Comparison of ENCODE assay signal across 1 cellular context in the genomic region with DNA sequence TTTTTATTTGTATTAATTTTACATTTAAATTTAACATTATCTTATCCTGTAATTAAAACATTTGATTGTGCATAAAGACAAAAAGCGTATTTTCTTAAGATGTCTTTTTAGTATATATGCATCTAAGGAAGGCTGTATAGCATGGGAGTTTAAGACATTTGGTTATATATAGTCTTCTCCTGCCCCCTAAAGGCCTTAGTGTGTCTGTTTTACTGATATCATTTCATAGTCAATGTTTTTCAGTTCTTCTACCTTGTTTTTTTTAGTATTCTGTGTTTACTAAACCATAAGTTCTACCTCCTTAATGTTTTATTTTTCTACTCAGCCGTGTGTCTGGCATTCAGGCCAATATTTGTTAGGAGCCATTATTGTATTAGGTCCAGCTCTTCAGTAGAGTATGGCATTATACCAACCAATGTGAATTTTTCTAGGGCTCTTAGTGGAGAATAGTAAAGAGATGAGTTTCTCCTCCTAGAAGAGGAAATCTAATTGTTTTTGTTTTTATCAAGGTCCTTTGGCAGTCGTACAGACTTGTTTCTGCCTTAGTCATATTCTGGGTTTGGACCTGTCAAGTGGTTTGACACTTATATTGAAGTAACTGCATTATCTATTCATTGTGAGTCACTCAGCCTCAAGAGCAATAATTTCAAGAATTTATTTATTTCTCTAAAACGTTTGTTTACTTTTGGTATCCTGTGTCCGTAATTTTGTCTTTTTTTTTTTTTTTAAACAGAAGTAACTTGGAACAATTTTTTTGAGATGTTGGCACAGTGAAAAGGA.
TF ChIP-seq lines count a peak whose summit lies in the region.

No MANE protein-coding gene starts in this region.

TF ChIP-seq in GM23338, 12 proteins besides CTCF, POLR2A, EP300 and RAD21 (continued from another document):
- TF ChIP-seq, protein P1, sequence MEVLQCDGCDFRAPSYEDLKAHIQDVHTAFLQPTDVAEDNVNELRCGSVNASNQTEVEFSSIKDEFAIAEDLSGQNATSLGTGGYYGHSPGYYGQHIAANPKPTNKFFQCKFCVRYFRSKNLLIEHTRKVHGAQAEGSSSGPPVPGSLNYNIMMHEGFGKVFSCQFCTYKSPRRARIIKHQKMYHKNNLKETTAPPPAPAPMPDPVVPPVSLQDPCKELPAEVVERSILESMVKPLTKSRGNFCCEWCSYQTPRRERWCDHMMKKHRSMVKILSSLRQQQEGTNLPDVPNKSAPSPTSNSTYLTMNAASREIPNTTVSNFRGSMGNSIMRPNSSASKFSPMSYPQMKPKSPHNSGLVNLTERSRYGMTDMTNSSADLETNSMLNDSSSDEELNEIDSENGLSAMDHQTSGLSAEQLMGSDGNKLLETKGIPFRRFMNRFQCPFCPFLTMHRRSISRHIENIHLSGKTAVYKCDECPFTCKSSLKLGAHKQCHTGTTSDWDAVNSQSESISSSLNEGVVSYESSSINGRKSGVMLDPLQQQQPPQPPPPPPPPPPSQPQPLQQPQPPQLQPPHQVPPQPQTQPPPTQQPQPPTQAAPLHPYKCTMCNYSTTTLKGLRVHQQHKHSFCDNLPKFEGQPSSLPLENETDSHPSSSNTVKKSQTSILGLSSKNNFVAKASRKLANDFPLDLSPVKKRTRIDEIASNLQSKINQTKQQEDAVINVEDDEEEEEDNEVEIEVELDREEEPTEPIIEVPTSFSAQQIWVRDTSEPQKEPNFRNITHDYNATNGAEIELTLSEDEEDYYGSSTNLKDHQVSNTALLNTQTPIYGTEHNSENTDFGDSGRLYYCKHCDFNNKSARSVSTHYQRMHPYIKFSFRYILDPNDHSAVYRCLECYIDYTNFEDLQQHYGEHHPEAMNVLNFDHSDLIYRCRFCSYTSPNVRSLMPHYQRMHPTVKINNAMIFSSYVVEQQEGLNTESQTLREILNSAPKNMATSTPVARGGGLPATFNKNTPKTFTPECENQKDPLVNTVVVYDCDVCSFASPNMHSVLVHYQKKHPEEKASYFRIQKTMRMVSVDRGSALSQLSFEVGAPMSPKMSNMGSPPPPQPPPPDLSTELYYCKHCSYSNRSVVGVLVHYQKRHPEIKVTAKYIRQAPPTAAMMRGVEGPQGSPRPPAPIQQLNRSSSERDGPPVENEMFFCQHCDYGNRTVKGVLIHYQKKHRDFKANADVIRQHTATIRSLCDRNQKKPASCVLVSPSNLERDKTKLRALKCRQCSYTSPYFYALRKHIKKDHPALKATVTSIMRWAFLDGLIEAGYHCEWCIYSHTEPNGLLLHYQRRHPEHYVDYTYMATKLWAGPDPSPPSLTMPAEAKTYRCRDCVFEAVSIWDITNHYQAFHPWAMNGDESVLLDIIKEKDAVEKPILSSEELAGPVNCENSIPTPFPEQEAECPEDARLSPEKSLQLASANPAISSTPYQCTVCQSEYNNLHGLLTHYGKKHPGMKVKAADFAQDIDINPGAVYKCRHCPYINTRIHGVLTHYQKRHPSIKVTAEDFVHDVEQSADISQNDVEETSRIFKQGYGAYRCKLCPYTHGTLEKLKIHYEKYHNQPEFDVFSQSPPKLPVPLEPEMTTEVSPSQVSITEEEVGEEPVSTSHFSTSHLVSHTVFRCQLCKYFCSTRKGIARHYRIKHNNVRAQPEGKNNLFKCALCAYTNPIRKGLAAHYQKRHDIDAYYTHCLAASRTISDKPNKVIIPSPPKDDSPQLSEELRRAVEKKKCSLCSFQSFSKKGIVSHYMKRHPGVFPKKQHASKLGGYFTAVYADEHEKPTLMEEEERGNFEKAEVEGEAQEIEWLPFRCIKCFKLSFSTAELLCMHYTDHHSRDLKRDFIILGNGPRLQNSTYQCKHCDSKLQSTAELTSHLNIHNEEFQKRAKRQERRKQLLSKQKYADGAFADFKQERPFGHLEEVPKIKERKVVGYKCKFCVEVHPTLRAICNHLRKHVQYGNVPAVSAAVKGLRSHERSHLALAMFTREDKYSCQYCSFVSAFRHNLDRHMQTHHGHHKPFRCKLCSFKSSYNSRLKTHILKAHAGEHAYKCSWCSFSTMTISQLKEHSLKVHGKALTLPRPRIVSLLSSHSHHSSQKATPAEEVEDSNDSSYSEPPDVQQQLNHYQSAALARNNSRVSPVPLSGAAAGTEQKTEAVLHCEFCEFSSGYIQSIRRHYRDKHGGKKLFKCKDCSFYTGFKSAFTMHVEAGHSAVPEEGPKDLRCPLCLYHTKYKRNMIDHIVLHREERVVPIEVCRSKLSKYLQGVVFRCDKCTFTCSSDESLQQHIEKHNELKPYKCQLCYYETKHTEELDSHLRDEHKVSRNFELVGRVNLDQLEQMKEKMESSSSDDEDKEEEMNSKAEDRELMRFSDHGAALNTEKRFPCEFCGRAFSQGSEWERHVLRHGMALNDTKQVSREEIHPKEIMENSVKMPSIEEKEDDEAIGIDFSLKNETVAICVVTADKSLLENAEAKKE (CRISPR knock-in tag; IDR thresholded peaks at IDR 0.05) = no peak
- no peak for TF ChIP-seq NANOG (IDR thresholded peaks at IDR 0.05; ENCODE audit: borderline replicate concordance)
- TF ChIP-seq JUNB (IDR thresholded peaks at IDR 0.05; ENCODE audit: unreplicated experiment) = no peak
TF ChIP-seq in GM23338: peak in this region for 0.
